In the genomic region with DNA sequence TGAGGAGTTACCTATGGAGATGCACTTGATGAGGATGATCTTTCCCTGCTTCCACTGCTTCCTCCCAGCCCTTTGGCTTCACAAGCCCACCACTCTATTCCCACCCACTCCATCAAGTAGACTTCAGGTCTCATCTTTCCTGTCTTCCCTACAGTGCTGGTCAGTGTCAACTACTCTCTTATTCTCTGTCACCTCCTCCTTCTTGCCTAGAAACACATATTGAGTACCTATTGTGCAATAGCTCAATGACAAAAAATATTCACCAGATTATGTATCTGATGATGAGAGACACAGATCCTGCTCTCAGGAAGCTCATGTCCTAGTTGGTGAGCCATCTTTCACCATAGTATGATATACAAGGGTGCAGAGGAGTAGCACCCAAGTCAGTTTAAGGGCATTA, we compare ENCODE assay signal across 33 cellular contexts.
"Had no signal": no experiment of that assay in that cellular context is flagged by ENCODE, and none has a peak within 500 bp of the region (broad histone marks: within the 10 kb centered on the region; RNA-seq: fewer than 3 reads in every experiment).

No MANE protein-coding gene starts in this region.

- H3K4me1 Mint-ChIP-seq: neural crest cell; stimulated activated naive CD8-positive, alpha-beta T cell treated with anti-CD3 and anti-CD28 coated beads, Interleukin-15, amount 100 ng/mL, for 72 hours had no signal

- H3K27ac Mint-ChIP-seq: natural killer cell treated with Interleukin-12 subunit alpha and Interleukin-12 subunit beta and Interleukin-15 and Interleukin-18, amount 100 ng/mL, for 72 hours; nephron progenitor cell; progenitor cell of endocrine pancreas; stimulated activated memory B cell treated with anti-CD40 and anti-IgM and Interleukin-4, amounts not matched to agents 10 μg/mL and 1 μg/mL and 100 μg/mL, for 72 hours; stimulated activated naive CD8-positive, alpha-beta T cell treated with anti-CD3 and anti-CD28 coated beads, Interleukin-15, amount 100 ng/mL, for 72 hours; type B pancreatic cell had no signal

- H3K4me2 ChIP-seq: smooth muscle cell had no signal

- H3K36me3 ChIP-seq: neutrophil, ovary, spleen, suprapubic skin, tibial artery, transverse colon, upper lobe of right lung, uterus had no signal

- H3K4me1 ChIP-seq: parathyroid adenoma, psoas muscle, suprapubic skin, testis, tibial artery, transverse colon, upper lobe of right lung, uterus had no signal

- H3K9ac ChIP-seq: parathyroid adenoma had no signal

- H3K9me3 ChIP-seq: neutrophil, ovary, psoas muscle, suprapubic skin, testis, tibial artery, transverse colon, upper lobe of right lung, uterus had no signal

- H2AFZ ChIP-seq: parathyroid adenoma had no signal

- DNase-seq: naive thymus-derived CD8-positive, alpha-beta T cell; nephron progenitor cell; nucleus accumbens; ovary; posterior cingulate gyrus; psoas muscle; right cardiac atrium; spleen; stimulated activated CD4-positive, alpha-beta T cell treated with anti-CD3 and anti-CD28 coated beads, Interleukin-12 subunit alpha, Interleukin-12 subunit beta, amount 100 ng/mL, for 4 hours; stimulated activated CD4-positive, alpha-beta T cell treated with anti-CD3 and anti-CD28 coated beads, Interleukin-1b, Interleukin-23, amount 100 ng/mL, for 48 hours; stimulated activated CD4-positive, alpha-beta T cell treated with anti-CD3 and anti-CD28 coated beads, Interleukin-4, amount 100 ng/mL, for 1 hour; stimulated activated CD4-positive, alpha-beta T cell treated with anti-CD3 and anti-CD28 coated beads, Interleukin-4, amount 100 ng/mL, for 4 hours; stimulated activated CD8-positive, alpha-beta memory T cell treated with anti-CD3 and anti-CD28 coated beads, Interleukin-4, amount 100 ng/mL, for 48 hours; stimulated activated naive CD4-positive, alpha-beta T cell; stimulated activated naive CD8-positive, alpha-beta T cell treated with anti-CD3 and anti-CD28 coated beads, Interleukin-15, amount 100 ng/mL, for 72 hours; stimulated activated naive CD8-positive, alpha-beta T cell treated with anti-CD3 and anti-CD28 coated beads, Interleukin-15, Interleukin-2, amounts not matched to agents 100 U/mL and 50 U/mL, for 24 hours; substantia nigra; testis; tibial artery; transverse colon; upper lobe of right lung; uterus had no signal

- H3K27ac ChIP-seq: neutrophil, ovary, parathyroid adenoma, psoas muscle, skin epidermis, spleen, suprapubic skin, testis, tibial artery, transverse colon, upper lobe of right lung, uterus had no signal

- H3K4me3 Mint-ChIP-seq: naive thymus-derived CD8-positive, alpha-beta T cell; natural killer cell treated with Interleukin-12 subunit alpha and Interleukin-12 subunit beta and Interleukin-15 and Interleukin-18, amount 100 ng/mL, for 72 hours; nephron progenitor cell; neural crest cell; stimulated activated memory B cell treated with anti-CD40 and anti-IgM and Interleukin-4, amounts not matched to agents 10 μg/mL and 1 μg/mL and 100 μg/mL, for 72 hours; stimulated activated naive CD8-positive, alpha-beta T cell treated with anti-CD3 and anti-CD28 coated beads, Interleukin-15, amount 100 ng/mL, for 72 hours; type B pancreatic cell had no signal

- H3K36me3 Mint-ChIP-seq: naive thymus-derived CD8-positive, alpha-beta T cell; natural killer cell treated with Interleukin-12 subunit alpha and Interleukin-12 subunit beta and Interleukin-15 and Interleukin-18, amount 100 ng/mL, for 72 hours; stimulated activated memory B cell treated with anti-CD40 and anti-IgM and Interleukin-4, amounts not matched to agents 10 μg/mL and 1 μg/mL and 100 μg/mL, for 72 hours; type B pancreatic cell had no signal

- H3K9me3 Mint-ChIP-seq: naive thymus-derived CD8-positive, alpha-beta T cell; natural killer cell treated with Interleukin-12 subunit alpha and Interleukin-12 subunit beta and Interleukin-15 and Interleukin-18, amount 100 ng/mL, for 72 hours; neural crest cell; stimulated activated naive CD8-positive, alpha-beta T cell treated with anti-CD3 and anti-CD28 coated beads, Interleukin-15, amount 100 ng/mL, for 72 hours; type B pancreatic cell had no signal

- H3K4me3 ChIP-seq: ovary, psoas muscle, skin epidermis, smooth muscle cell, spleen, suprapubic skin, testis, tibial artery, transverse colon, upper lobe of right lung, uterus had no signal

- ATAC-seq: naive thymus-derived CD8-positive, alpha-beta T cell; natural killer cell treated with Interleukin-12 subunit alpha and Interleukin-12 subunit beta and Interleukin-15 and Interleukin-18, amount 100 ng/mL, for 72 hours; psoas muscle; right cardiac atrium; sciatic nerve; stimulated activated memory B cell treated with anti-CD40 and anti-IgM and Interleukin-4, amounts not matched to agents 10 μg/mL and 1 μg/mL and 100 μg/mL, for 72 hours; stimulated activated naive CD8-positive, alpha-beta T cell treated with anti-CD3 and anti-CD28 coated beads, Interleukin-15, amount 100 ng/mL, for 72 hours; stimulated activated naive CD8-positive, alpha-beta T cell treated with anti-CD3 and anti-CD28 coated beads, Interleukin-15, Interleukin-2, amounts not matched to agents 100 U/mL and 50 U/mL, for 24 hours; upper lobe of right lung had no signal

- H3K79me2 ChIP-seq: parathyroid adenoma had no signal

- H3K27me3 ChIP-seq: ovary, testis had no signal
